Comparison of ENCODE assay signal across 1 cellular context in the genomic region with DNA sequence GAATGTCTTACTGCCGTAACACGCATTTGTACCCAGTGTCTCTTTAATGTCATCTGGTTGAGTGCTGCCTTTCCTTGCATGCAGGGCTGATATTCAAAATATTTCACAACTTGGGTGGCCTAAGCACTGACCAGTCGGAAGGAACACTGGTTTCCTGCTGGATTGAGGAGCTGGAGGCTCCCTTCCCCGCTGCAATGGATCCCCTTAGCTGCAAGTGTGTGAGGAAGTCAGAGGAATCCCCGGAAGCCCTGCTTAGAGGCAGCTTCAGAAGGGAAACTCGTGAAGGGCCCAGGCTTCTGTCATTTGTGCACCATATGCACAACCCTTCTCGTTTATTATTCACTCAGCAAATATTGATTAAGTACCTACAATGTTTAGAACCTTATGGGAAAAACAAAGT.
TF ChIP-seq lines count a peak whose summit lies in the region.

No MANE protein-coding gene starts in this region.

TF ChIP-seq in IMR-90, 13 proteins besides CTCF, POLR2A, EP300 and RAD21 (continued from another document):
- TF ChIP-seq CEBPB (IDR thresholded peaks at IDR 0.05; ENCODE audit: low read depth, low read length), result no peak
- TF ChIP-seq MXI1 (IDR thresholded peaks at IDR 0.05; ENCODE audit: borderline replicate concordance, low read depth, low read length), result no peak
- no peak for TF ChIP-seq SMC3 (IDR thresholded peaks at IDR 0.05; ENCODE audit: low read depth, low read length)
- TF ChIP-seq BHLHE40 (IDR thresholded peaks at IDR 0.05; ENCODE audit: low read depth, low read length), result no peak
- TF ChIP-seq, protein P1, sequence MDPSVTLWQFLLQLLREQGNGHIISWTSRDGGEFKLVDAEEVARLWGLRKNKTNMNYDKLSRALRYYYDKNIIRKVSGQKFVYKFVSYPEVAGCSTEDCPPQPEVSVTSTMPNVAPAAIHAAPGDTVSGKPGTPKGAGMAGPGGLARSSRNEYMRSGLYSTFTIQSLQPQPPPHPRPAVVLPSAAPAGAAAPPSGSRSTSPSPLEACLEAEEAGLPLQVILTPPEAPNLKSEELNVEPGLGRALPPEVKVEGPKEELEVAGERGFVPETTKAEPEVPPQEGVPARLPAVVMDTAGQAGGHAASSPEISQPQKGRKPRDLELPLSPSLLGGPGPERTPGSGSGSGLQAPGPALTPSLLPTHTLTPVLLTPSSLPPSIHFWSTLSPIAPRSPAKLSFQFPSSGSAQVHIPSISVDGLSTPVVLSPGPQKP (IDR thresholded peaks at IDR 0.05; ENCODE audit: borderline replicate concordance, low read depth, low read length), result no peak
